Comparison of ENCODE assay signal across 13 cellular contexts in the genomic region with DNA sequence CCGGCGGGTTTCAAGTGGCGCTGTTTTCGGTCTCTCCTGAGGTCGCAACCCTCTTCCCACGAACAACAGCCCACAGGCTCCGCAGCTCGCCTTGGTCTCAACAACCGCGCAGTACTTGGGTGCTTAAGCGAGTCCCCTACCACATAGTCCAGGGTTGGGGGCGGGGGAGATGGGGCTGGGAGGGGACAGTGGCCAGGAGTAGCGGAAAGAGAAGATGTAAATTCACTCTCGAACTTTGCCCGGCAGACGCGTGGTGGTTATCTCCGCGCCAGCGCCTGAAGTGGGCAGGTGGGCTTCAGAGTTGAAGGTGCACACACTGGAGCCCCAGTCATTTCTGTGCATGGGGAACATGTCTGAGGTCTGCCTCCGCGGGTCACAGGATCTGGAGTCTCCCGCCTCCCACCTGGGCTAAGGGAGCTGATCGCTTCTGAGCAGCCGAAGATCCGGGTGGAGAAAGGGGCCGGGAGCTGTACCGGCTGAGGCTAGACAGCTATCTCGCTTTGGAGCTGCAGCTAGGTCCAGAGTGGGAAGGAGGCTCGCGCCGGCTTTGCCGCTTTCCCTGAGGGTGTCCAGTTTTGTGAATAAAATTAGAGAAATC. TPM values are rescaled to one million over a fixed set of nuclear protein-coding genes. Genes with fewer than 3 reads are reported as not detected.
DNase-seq lines count a peak whose midpoint lies in the region; ATAC-seq and TF ChIP-seq lines count a peak whose summit lies in the region.
"Had no signal": no experiment of that assay in that cellular context is flagged by ENCODE, and none has a peak within 500 bp of the region (broad histone marks: within the 10 kb centered on the region; RNA-seq: fewer than 3 reads in every experiment).

No MANE protein-coding gene starts in this region.

- intact Hi-C loops in A673 (cut with micrococcal nuclease; ENCODE audit: unreplicated experiment), result loop anchor here (10.0 kb wide), 1 partner anchor 151 kb away; no protein-coding TSS in a partner anchor

- peaks cover 32% of the 10 kb centered on the region for H3K4me1 ChIP-seq in A673 (ENCODE audit: insufficient read depth, low read length, poor library complexity, severe bottlenecking)
- H3K4me1 ChIP-seq in mucosa of rectum (ENCODE audit: control insufficient read depth in 2 of 2, insufficient read depth in 2 of 2, low read length in 2 of 2), result peaks cover 33 to 38% of the 10 kb centered on the region in 2 donors

- H3K9me3 ChIP-seq in A673 (ENCODE audit: low read depth, low read length, poor library complexity, severe bottlenecking) (no peaks in the 10 kb centered on the region), mucosa of rectum (ENCODE audit: control insufficient read depth in 2 of 2, low read length in 2 of 2) (no peaks in the 10 kb centered on the region)
- H3K9me3 ChIP-seq: gastrocnemius medialis, sigmoid colon had no signal

- H3K27ac ChIP-seq in A673 (ENCODE audit: low read depth, low read length, poor library complexity, severe bottlenecking) (no peak overlapping the region), mucosa of rectum (ENCODE audit: low read depth in 2 of 2, low read length in 2 of 2) (peak overlapping the region; percentile 78)
- H3K27ac ChIP-seq: gastrocnemius medialis, HL-60, sigmoid colon had no signal

- POLR2A ChIA-PET in A673 (lab: Charles Lee; ENCODE audit: low non-redundant PET), result no interaction called here

- H3K36me3 ChIP-seq in A673 (ENCODE audit: insufficient read depth, low read length, poor library complexity, severe bottlenecking), result no peaks in the 10 kb centered on the region
- H3K36me3 ChIP-seq in H7 (replicated peaks; ENCODE audit: control insufficient read depth, insufficient read depth, low read length), result no peaks in the 10 kb centered on the region
- peaks cover 0 to 6% of the 10 kb centered on the region in 2 donors for H3K36me3 ChIP-seq in mucosa of rectum (ENCODE audit: control insufficient read depth in 2 of 2, insufficient read depth in 2 of 2, low read length in 2 of 2)
- H3K36me3 ChIP-seq: gastrocnemius medialis, sigmoid colon had no signal

- H3K9ac ChIP-seq in mucosa of rectum (ENCODE audit: low read depth in 1 of 2, low read length in 2 of 2), result peak overlapping the region; percentile 52 to 94

- no TSS peak for BruUV-seq in A673 (replicated peaks; lab: Mats Ljungman, UMichigan)

- H3K27me3 ChIP-seq in A673 (replicated peaks; ENCODE audit: insufficient read depth, low read depth, low read length, poor library complexity), result peaks cover 8% of the 10 kb centered on the region
- H3K27me3 ChIP-seq in H7 (ENCODE audit: control insufficient read depth, insufficient read depth, low read length), result peaks cover 87% of the 10 kb centered on the region
- H3K27me3 ChIP-seq in mucosa of rectum (ENCODE audit: control insufficient read depth in 2 of 2, insufficient read depth in 2 of 2, low read length in 2 of 2), result peaks cover 0 to 10% of the 10 kb centered on the region in 2 donors

- DNase-seq in A673 (ENCODE audit: low spot score) (no peak), H7 (peak; percentile 72), choroid plexus epithelial cell (ENCODE audit: low read depth) (peak; percentile 23), NCI-H1436 (lab: John Stamatoyannopoulos, UW) (no peak)
- no peak for DNase-seq in activated CD8-positive, alpha-beta memory T cell treated with anti-CD3 and anti-CD28 coated beads, Interleukin-2, amount 50 U/mL, for 4 hours

- CTCF ChIA-PET in A673 (lab: Charles Lee), result interaction anchor here (0.6 to 5.0 kb wide), 4 partner anchors 211 to 293 kb away, joined by 3 to 74 read pairs (median 5); no protein-coding TSS in a partner anchor

- H3K4me3 ChIP-seq in A673 (ENCODE audit: low read depth, low read length, poor library complexity, severe bottlenecking) (peak overlapping the region; percentile 19), H7 (ENCODE audit: insufficient read depth, low read depth, low read length) (peak overlapping the region; percentile 1; the same call in 1 of the 2 replicates), choroid plexus epithelial cell (ENCODE audit: low read depth, low read length) (peak overlapping the region; percentile 54), mucosa of rectum (ENCODE audit: low read length in 2 of 2) (peak overlapping the region; percentile 86 to 87)

- ATAC-seq in GM19351 (IDR thresholded peaks at IDR 0.05; ENCODE audit: unreplicated experiment), result no peak
- ATAC-seq in GM19395 (IDR thresholded peaks at IDR 0.05; ENCODE audit: unreplicated experiment), result no peak
- ATAC-seq: gastrocnemius medialis had no signal

- no peak for TF ChIP-seq CTCF in A673 (conservative IDR thresholded peaks at IDR 0.05; ENCODE audit: low read depth, low read length)
- TF ChIP-seq CTCF in choroid plexus epithelial cell (conservative IDR thresholded peaks at IDR 0.05; ENCODE audit: low read depth, low read length), result no peak

RNA-seq across cellular contexts. Expression of gene FOXD2, which starts 4.3 kb away (rescaled TPM):
- total RNA-seq in A673 (2021), result 0.15 and 0.17 TPM in 2 replicates
- total RNA-seq in H7 (2014; rRNA removed; shearing (Covaris generic)), result 0.83 and 1.1 TPM in 2 replicates

RNA-seq across cellular contexts. Expression of gene FOXE3, which starts 17.5 kb away (rescaled TPM):
- total RNA-seq in A673 (2021), result not detected in 2 replicates
- total RNA-seq in H7 (2014; rRNA removed; shearing (Covaris generic)), result 0.14 TPM in 1 of 2 replicates, not detected in the other
- total RNA-seq: cardiac septum, gastrocnemius medialis, lung microvascular endothelial cell, sigmoid colon had no signal

Comparison
In these comparisons a context has a peak if more than half of its experiments do, and no peak if none do; other contexts are left out.
1. DNase-seq: peak in H7 (single experiment) and choroid plexus epithelial cell (single experiment); none in A673 (single experiment), NCI-H1436 (single experiment) and activated CD8-positive, alpha-beta memory T cell treated with anti-CD3 and anti-CD28 coated beads, Interleukin-2, amount 50 U/mL, for 4 hours (single experiment).
2. H3K4me3 ChIP-seq: peak in every context shown above with its lines; median percentile 86 in mucosa of rectum; 54 in choroid plexus epithelial cell; 19 in A673; 1 in H7.